In the genomic region with DNA sequence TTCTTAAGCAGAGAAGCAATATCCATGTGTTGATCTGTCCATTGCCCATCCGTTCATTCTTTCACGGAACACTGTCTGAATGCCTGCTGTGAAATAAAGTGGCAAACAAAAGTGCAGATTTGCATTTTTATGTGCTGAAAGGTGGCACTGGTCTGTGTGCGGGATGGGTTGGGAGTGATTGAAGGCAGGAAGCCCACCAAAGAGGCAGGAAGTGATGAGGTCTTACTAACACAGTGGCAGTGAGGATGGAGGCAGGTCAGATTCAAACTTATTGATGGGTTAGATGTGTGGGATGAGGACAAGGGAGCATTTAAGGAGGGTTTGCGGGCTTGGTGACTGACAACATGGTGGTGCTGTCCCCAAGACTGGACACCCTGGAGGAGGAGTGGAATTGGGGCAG, we compare ENCODE assay signal across 19 cellular contexts. TPM values are rescaled to one million over a fixed set of nuclear protein-coding genes. Genes with fewer than 3 reads are reported as not detected.
DNase-seq lines count a peak whose midpoint lies in the region; ATAC-seq and TF ChIP-seq lines count a peak whose summit lies in the region.
"Had no signal": no experiment of that assay in that cellular context is flagged by ENCODE, and none has a peak within 500 bp of the region (broad histone marks: within the 10 kb centered on the region; RNA-seq: fewer than 3 reads in every experiment).

No MANE protein-coding gene starts in this region.

- DNase-seq in Jurkat, Clone E6-1 (ENCODE audit: low read depth, low spot score), result peak; percentile 21
- DNase-seq in caudate nucleus (lab: John Stamatoyannopoulos, UW) (no peak), nephron progenitor cell (no peak), type B pancreatic cell (ENCODE audit: extremely low spot score, unreplicated experiment) (no peak), spleen (no peak), NCI-H1694 treated with DMSO at 0.1 percent for 48 hours (lab: John Stamatoyannopoulos, UW) (no peak)
- DNase-seq: Calu3; CD4-positive, alpha-beta T cell; DMS53; H9; MM.1S; NCI-H1092 treated with DMSO at 0.1 percent for 48 hours; NCI-H1694; NCI-H2107; NCI-H524 treated with DMSO at 0.1 percent for 48 hours; SHP77 had no signal

- no peaks in the 10 kb centered on the region for H3K9me3 Mint-ChIP-seq in nephron progenitor cell
- no peaks in the 10 kb centered on the region for H3K9me3 Mint-ChIP-seq in type B pancreatic cell
- H3K9me3 Mint-ChIP-seq: CD4-positive, alpha-beta T cell; H9 had no signal

- H3K27ac Mint-ChIP-seq in nephron progenitor cell (peak overlapping the region; percentile 89), type B pancreatic cell (peak overlapping the region; percentile 67)
- H3K27ac Mint-ChIP-seq: B cell; CD4-positive, alpha-beta T cell had no signal

- H3K27me3 Mint-ChIP-seq in nephron progenitor cell (ENCODE audit: low read depth, poor library complexity), result peaks cover 3% of the 10 kb centered on the region
- H3K27me3 Mint-ChIP-seq in type B pancreatic cell, result peaks cover 3% of the 10 kb centered on the region
- H3K27me3 Mint-ChIP-seq: CD4-positive, alpha-beta T cell had no signal

- H3K4me1 Mint-ChIP-seq in nephron progenitor cell (peaks cover 82% of the 10 kb centered on the region), type B pancreatic cell (ENCODE audit: unreplicated experiment) (peaks cover 67% of the 10 kb centered on the region)
- H3K4me1 Mint-ChIP-seq: B cell had no signal

- no peaks in the 10 kb centered on the region for H3K27me3 ChIP-seq in spleen (replicated peaks in 1 of 7)

- no peak for ATAC-seq in HG03097 (IDR thresholded peaks at IDR 0.05; ENCODE audit: low FRiP score, unreplicated experiment)
- ATAC-seq: Panc1 had no signal

- intact Hi-C loops in spleen (cut with DNase I; ENCODE audit: low total_unique reads), result loop anchor here (10.0 kb wide), 1 partner anchor 506 kb away; no protein-coding TSS in a partner anchor

- TF ChIP-seq POLR2A in spleen (IDR thresholded peaks at IDR 0.05), result no peak

- TF ChIP-seq CTCF in nephron progenitor cell (IDR thresholded peaks at IDR 0.05) (no peak), type B pancreatic cell (conservative IDR thresholded peaks at IDR 0.05) (no peak), spleen (IDR thresholded peaks at IDR 0.05 in 8 of 11, conservative IDR thresholded peaks at IDR 0.05 in 3 of 11) (no peak)

- H3K4me1 ChIP-seq in spleen, result peaks cover 6 to 38% (median 20%) of the 10 kb centered on the region in 6 donors

- H3K27ac ChIP-seq in caudate nucleus (ENCODE audit: low read depth, low read length) (peak overlapping the region; percentile 1), spleen (no peak overlapping the region)

- peaks cover 28% of the 10 kb centered on the region for H3K36me3 Mint-ChIP-seq in nephron progenitor cell (ENCODE audit: low read depth)
- H3K36me3 Mint-ChIP-seq in type B pancreatic cell, result peaks cover 33% of the 10 kb centered on the region

- H3K4me3 Mint-ChIP-seq in nephron progenitor cell (peak overlapping the region; percentile 3), type B pancreatic cell (peak overlapping the region; percentile 23)
- H3K4me3 Mint-ChIP-seq: B cell; CD4-positive, alpha-beta T cell; H9 had no signal

- H3K4me3 ChIP-seq in Jurkat, Clone E6-1 (ENCODE audit: low read length), result no peak overlapping the region
- no peak overlapping the region for H3K4me3 ChIP-seq in spleen

- WGBS in spleen, 5 donors, result 77 to 90% (median 84%) methylated on average over 4 of the region's 4 CpGs

- H3K36me3 ChIP-seq in spleen, result no peaks in the 10 kb centered on the region

- H3K9me3 ChIP-seq in spleen, result no peaks in the 10 kb centered on the region

RNA-seq across cellular contexts. Expression of gene PTPRF, which starts 8.3 kb away (rescaled TPM):
- polyA plus RNA-seq in Jurkat, Clone E6-1 (2012; ENCODE audit: insufficient read depth, insufficient read length), result 32.4 TPM
- total RNA-seq in type B pancreatic cell (ENCODE audit: low replicate concordance), result 260 and 507 TPM in 2 replicates
- total RNA-seq in spleen, result 10 to 100 TPM in 6 of 7 donors, 1 to 10 TPM in 1; 8.3 to 25.0 (median 14.8) TPM
- 1 to 10 TPM; 2.7 to 3.9 (median 3.5) TPM for polyA plus RNA-seq in spleen

Comparison
In these comparisons a context has a peak if more than half of its experiments do, and no peak if none do; other contexts are left out.
1. RNA of gene PTPRF, which starts 8.3 kb away (total RNA-seq): 260 to 507 TPM in type B pancreatic cell; 8.3 to 25.0 TPM in spleen; every median in the first group is over 10 times any median in the second.